1 cellular context compared by ENCODE assay signal in the genomic region with DNA sequence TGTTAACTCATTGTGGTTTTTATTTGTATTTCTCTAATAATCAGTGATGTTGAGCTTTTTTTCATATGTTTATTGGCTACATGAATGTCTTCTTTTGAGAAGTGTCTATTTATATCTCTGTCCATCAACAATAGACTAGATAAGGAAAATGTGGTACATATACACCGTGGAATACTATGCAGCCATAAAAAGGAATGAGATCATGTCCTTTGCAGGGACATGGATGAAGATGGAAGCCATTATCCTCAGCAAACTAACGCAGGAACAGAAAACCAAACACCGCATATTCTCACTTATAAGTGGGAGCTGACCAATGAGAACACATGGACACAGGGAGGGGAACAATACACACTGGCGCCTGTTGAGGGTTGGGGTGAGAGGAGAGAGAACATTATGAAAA. TPM values are rescaled to one million over a fixed set of nuclear protein-coding genes. Genes with fewer than 3 reads are reported as not detected.
"Had no signal": no experiment of that assay in that cellular context is flagged by ENCODE, and none has a peak within 500 bp of the region (broad histone marks: within the 10 kb centered on the region; RNA-seq: fewer than 3 reads in every experiment).

No MANE protein-coding gene starts in this region.

RNA-seq across cellular contexts. Expression of gene RANBP3L, which starts 40.0 kb away (rescaled TPM):
- total RNA-seq: MCF 10A had no signal
